In the genomic region with DNA sequence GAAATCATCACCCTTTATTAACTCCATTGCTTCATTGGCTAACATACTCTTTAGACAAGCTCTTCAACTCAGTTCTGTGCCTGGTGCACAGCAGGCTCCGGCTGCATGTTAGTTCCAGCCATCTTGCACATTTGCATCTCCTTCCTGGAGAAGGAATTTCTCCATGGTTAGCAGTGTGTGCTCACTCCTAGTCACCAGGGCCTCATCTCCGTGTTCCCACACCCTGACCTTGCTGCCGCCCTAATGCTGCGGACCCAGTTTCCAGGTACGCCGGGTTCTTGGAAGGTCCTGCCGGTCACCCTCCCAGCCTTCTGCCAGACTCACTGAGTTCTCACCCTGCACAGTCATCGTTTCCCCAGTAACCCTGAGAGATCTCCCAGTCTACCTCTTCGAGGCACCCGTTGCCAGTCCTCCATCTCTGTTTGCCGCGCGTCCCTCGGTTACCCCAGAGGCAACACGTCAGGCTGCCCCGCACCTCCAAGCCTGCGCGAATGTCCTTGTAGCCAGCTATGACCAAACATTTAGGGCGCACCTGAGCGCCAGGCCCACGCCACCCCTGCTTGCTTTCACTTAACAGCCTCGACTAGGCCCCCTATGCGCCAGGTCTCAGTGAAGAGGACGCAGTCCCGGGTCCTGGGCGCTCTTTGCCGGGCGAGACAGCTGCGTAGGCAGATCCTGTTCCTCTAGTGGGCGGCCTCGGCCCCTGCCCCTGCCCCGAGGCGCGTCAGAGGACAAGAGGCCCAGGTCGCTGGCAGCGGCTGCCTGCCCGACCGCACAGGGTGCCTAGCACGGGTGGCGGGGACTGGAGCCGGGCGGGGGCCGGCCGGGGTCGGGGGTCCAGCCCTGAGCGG, we compare ENCODE assay signal across 8 cellular contexts. TPM values are rescaled to one million over a fixed set of nuclear protein-coding genes. Genes with fewer than 3 reads are reported as not detected.
DNase-seq lines count a peak whose midpoint lies in the region; ATAC-seq and TF ChIP-seq lines count a peak whose summit lies in the region.

No MANE protein-coding gene starts in this region.

- H3K27ac ChIP-seq in heart left ventricle (peak overlapping the region; percentile 99 to 100 (median 100)), trophoblast cell (ENCODE audit: low read depth, low read length) (peak overlapping the region; percentile 94), upper lobe of left lung (peak overlapping the region; percentile 99 to 100 (median 100))

- H3K4me1 ChIP-seq in heart left ventricle, result peaks cover 13 to 65% (median 46%) of the 10 kb centered on the region in 12 donors
- H3K4me1 ChIP-seq in trophoblast cell (ENCODE audit: control insufficient read depth in 1 of 2, insufficient read depth in 2 of 2, low read length in 2 of 2), result peaks cover 5 to 8% of the 10 kb centered on the region in 2 experiments
- H3K4me1 ChIP-seq in upper lobe of left lung, result peaks cover 41 to 57% (median 45%) of the 10 kb centered on the region in 4 donors

- H3K4ac ChIP-seq in trophoblast cell (ENCODE audit: low read depth, low read length), result peak overlapping the region; percentile 68

- peak overlapping the region; percentile 81 for H3K9ac ChIP-seq in trophoblast cell (ENCODE audit: low read length)

- no peaks in the 10 kb centered on the region for H3K9me3 Mint-ChIP-seq in activated naive CD8-positive, alpha-beta T cell treated with anti-CD3 and anti-CD28 coated beads for 36 hours

- 1% methylated on average over 18 to 46 of the region's 46 CpGs for WGBS in heart left ventricle, 4 donors
- WGBS in trophoblast cell (ENCODE audit: extremely low coverage, insufficient coverage, insufficient read length), result no CpG with 5 or more reads among the region's 46 CpGs
- 1% methylated on average over 18 to 22 of the region's 46 CpGs for WGBS in upper lobe of left lung, 2 donors

- intact Hi-C loops in heart left ventricle (cut with DNase I), result loop anchor here in 6 of 10 donors (1.0 to 10.0 kb wide), 8 partner anchors 31 to 181 kb away; a partner anchor contains a TSS

- ATAC-seq in GM21529 (IDR thresholded peaks at IDR 0.05; ENCODE audit: unreplicated experiment), result peak; percentile 40
- peak; percentile 44 to 76 (median 68) for ATAC-seq in heart left ventricle
- ATAC-seq in upper lobe of left lung (ENCODE audit: low FRiP score in 2 of 2), result peak; percentile 85 to 89

- peak; percentile 72 for DNase-seq in EH (ENCODE audit: low read depth)
- DNase-seq in HuH-7.5 (ENCODE audit: low spot score), result peak; percentile 73
- DNase-seq in SKM-1 treated with dmso at 0.1 percent for 144 hours (lab: John Stamatoyannopoulos, UW; ENCODE audit: unreplicated experiment), result peak; percentile 45
- peak; percentile 79 for DNase-seq in activated naive CD8-positive, alpha-beta T cell treated with anti-CD3 and anti-CD28 coated beads for 36 hours
- DNase-seq in heart left ventricle, result peak; percentile 70 to 90 (median 85)
- peak; percentile 66 to 83 for DNase-seq in trophoblast cell
- peak; percentile 77 to 95 for DNase-seq in upper lobe of left lung

- H3K79me1 ChIP-seq in trophoblast cell (ENCODE audit: low read length), result peaks cover 12% of the 10 kb centered on the region

- H4K8ac ChIP-seq in trophoblast cell (ENCODE audit: low read depth, low read length), result peak overlapping the region; percentile 88

- H3K36me3 ChIP-seq in heart left ventricle, result no peaks in the 10 kb centered on the region
- H3K36me3 ChIP-seq in trophoblast cell (ENCODE audit: control insufficient read depth in 1 of 2, insufficient read depth in 2 of 2, low read length in 2 of 2), result no peaks in the 10 kb centered on the region
- no peaks in the 10 kb centered on the region for H3K36me3 ChIP-seq in upper lobe of left lung

- H2BK120ac ChIP-seq in trophoblast cell (ENCODE audit: insufficient read depth, low read length, poor library complexity), result peak overlapping the region; percentile 93

- H3K4me2 ChIP-seq in trophoblast cell (ENCODE audit: low read length), result peak overlapping the region; percentile 91

- H2BK12ac ChIP-seq in trophoblast cell (ENCODE audit: low read length), result peak overlapping the region; percentile 76

- H4K12ac ChIP-seq in trophoblast cell (ENCODE audit: low read depth, low read length), result peak overlapping the region; percentile 90

- H3K18ac ChIP-seq in trophoblast cell (ENCODE audit: low read length), result peak overlapping the region; percentile 96

- H2AK5ac ChIP-seq in trophoblast cell (ENCODE audit: low read length), result peak overlapping the region; percentile 38

- no peak for TF ChIP-seq EP300 in upper lobe of left lung (IDR thresholded peaks at IDR 0.05)

- peak overlapping the region; percentile 96 for H4K91ac ChIP-seq in trophoblast cell (ENCODE audit: low read depth, low read length)

- no peak overlapping the region for H3K23ac ChIP-seq in trophoblast cell (ENCODE audit: low read length)

- H3K4me3 ChIP-seq in heart left ventricle (peak overlapping the region; percentile 62 to 97 (median 93)), trophoblast cell (ENCODE audit: low read depth, low read length) (peak overlapping the region; percentile 93), upper lobe of left lung (peak overlapping the region; percentile 40 to 94 (median 90))

- H2BK5ac ChIP-seq in trophoblast cell (ENCODE audit: low read depth, low read length, poor library complexity), result peak overlapping the region; percentile 90

- peak in 2 of 12 donors; percentile 8 to 16 for TF ChIP-seq CTCF in heart left ventricle (IDR thresholded peaks at IDR 0.05)
- peak in 3 of 6 experiments; percentile 20 to 38 (median 28) for TF ChIP-seq CTCF in upper lobe of left lung (IDR thresholded peaks at IDR 0.05)

- H3K9me3 ChIP-seq in heart left ventricle (no peaks in the 10 kb centered on the region), trophoblast cell (ENCODE audit: insufficient read depth, low read depth, low read length) (no peaks in the 10 kb centered on the region), upper lobe of left lung (no peaks in the 10 kb centered on the region)

- no peaks in the 10 kb centered on the region for H3K27me3 Mint-ChIP-seq in activated naive CD8-positive, alpha-beta T cell treated with anti-CD3 and anti-CD28 coated beads for 36 hours

- peaks cover 51% of the 10 kb centered on the region for H3K4me1 Mint-ChIP-seq in activated naive CD8-positive, alpha-beta T cell treated with anti-CD3 and anti-CD28 coated beads for 36 hours

- peak in 1 of 2 donors; percentile 39 for TF ChIP-seq POLR2A in heart left ventricle (IDR thresholded peaks at IDR 0.05)
- TF ChIP-seq POLR2A in upper lobe of left lung (IDR thresholded peaks at IDR 0.05), result peak in 3 of 4 donors; percentile 32 to 88 (median 75)

- H3K14ac ChIP-seq in trophoblast cell (ENCODE audit: low read length), result peak overlapping the region; percentile 97

- peak overlapping the region; percentile 97 for H2AFZ ChIP-seq in trophoblast cell (ENCODE audit: insufficient read depth, low read length, poor library complexity)

- peak overlapping the region; percentile 98 for H3K27ac Mint-ChIP-seq in activated naive CD8-positive, alpha-beta T cell treated with anti-CD3 and anti-CD28 coated beads for 36 hours

- peaks cover 15% of the 10 kb centered on the region for H3K36me3 Mint-ChIP-seq in activated naive CD8-positive, alpha-beta T cell treated with anti-CD3 and anti-CD28 coated beads for 36 hours

- H3K27me3 ChIP-seq in heart left ventricle, result no peaks in the 10 kb centered on the region
- no peaks in the 10 kb centered on the region for H3K27me3 ChIP-seq in trophoblast cell (ENCODE audit: insufficient read depth, low read length)
- H3K27me3 ChIP-seq in upper lobe of left lung, result no peaks in the 10 kb centered on the region

- peaks cover 24% of the 10 kb centered on the region for H3K79me2 ChIP-seq in trophoblast cell (ENCODE audit: control insufficient read depth, insufficient read depth, low read length, poor library complexity)

- H3K4me3 Mint-ChIP-seq in activated naive CD8-positive, alpha-beta T cell treated with anti-CD3 and anti-CD28 coated beads for 36 hours, result peak overlapping the region; percentile 87

RNA-seq across cellular contexts. Expression of a gene that starts 0.7 kb away (rescaled TPM):
- total RNA-seq in activated naive CD8-positive, alpha-beta T cell treated with anti-CD3 and anti-CD28 coated beads for 36 hours, result 10 to 100 TPM; 24.5 to 26.5 TPM
- total RNA-seq in heart left ventricle, result 10 to 100 TPM; 16.8 to 28.6 (median 21.4) TPM
- 10 to 100 TPM in 1 of 2 donors, 1 to 10 TPM in 1; 9.7 to 21.2 TPM for polyA plus RNA-seq in heart left ventricle
- 25.3 and 25.7 TPM in 2 replicates for polyA plus RNA-seq in trophoblast cell (2013)
- total RNA-seq in upper lobe of left lung, result 10 to 100 TPM; 22.5 to 35.2 (median 26.7) TPM

RNA-seq across cellular contexts. Expression of a gene that starts 31.7 kb away (rescaled TPM):
- 10 to 100 TPM; 89.3 to 93.5 TPM for total RNA-seq in activated naive CD8-positive, alpha-beta T cell treated with anti-CD3 and anti-CD28 coated beads for 36 hours
- 10 to 100 TPM; 55.7 to 95.7 (median 73.0) TPM for total RNA-seq in heart left ventricle
- polyA plus RNA-seq in heart left ventricle, result 100 to 1,000 TPM in 1 of 2 donors, 10 to 100 TPM in 1; 73.3 to 152 TPM
- polyA plus RNA-seq in trophoblast cell (2013), result 316 and 319 TPM in 2 replicates
- total RNA-seq in upper lobe of left lung, result 100 to 1,000 TPM in 4 of 6 donors, 10 to 100 TPM in 2; 38.8 to 164 (median 116) TPM

Comparison
In these comparisons a context has a peak if more than half of its experiments do, and no peak if none do; other contexts are left out.
1. Peak in every context shown above with its lines: DNase-seq, ATAC-seq, H3K4me3 ChIP-seq and H3K27ac ChIP-seq.